Comparison of ENCODE assay signal across 20 cellular contexts in the genomic region with DNA sequence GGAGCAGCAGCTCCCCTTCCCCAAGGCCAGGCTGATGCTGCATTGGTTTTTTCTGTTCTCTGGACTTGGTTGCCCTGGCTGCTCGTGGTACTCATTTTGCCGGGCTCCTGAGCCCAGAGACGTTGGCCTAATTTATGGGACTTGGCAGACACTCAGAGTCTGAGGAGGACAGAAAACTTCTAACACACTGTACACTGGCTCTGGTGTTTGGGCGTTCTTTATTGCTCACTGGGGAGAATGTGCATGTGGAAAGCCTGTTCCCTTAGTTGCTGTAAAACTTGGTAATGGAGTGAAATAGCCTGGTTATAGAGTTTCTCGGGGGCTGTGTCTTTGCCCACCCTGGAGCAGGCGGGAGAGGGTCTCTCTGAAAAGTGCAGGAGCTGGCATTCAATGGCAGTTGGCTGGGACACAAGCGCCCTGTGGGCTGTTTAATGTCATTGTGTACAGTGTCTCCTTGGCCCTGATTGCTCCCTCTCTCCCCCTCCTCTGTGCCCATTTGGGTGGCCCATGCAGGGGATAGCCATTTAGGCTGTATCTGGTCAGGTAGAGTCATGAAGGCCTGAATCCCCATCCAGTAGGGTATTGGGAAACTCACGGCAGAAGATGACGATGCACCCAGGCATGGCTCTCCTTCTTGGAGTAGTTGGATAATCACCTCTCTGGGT.
DNase-seq lines count a peak whose midpoint lies in the region; ATAC-seq and TF ChIP-seq lines count a peak whose summit lies in the region.
"Had no signal": no experiment of that assay in that cellular context is flagged by ENCODE, and none has a peak within 500 bp of the region (broad histone marks: within the 10 kb centered on the region; RNA-seq: fewer than 3 reads in every experiment).

No MANE protein-coding gene starts in this region.

- peaks cover 10% of the 10 kb centered on the region for H3K27me3 Mint-ChIP-seq in activated CD8-positive, alpha-beta memory T cell treated with anti-CD3 and anti-CD28 coated beads, Interleukin-2, amount 10 ng/mL, durations not matched to agents 7 days and 5 days
- H3K27me3 Mint-ChIP-seq in HFFc6 (ENCODE audit: insufficient read depth), result peaks cover 18% of the 10 kb centered on the region

- H3K4me3 ChIP-seq in AG10803 (ENCODE audit: low read length) (no peak overlapping the region), fibroblast of villous mesenchyme (ENCODE audit: low read depth, low read length) (no peak overlapping the region), skeletal muscle cell (ENCODE audit: low read depth, low read length) (no peak overlapping the region)

- peak; percentile 59 for DNase-seq in AG10803 (ENCODE audit: low read depth)
- peak; percentile 19 for DNase-seq in activated CD8-positive, alpha-beta memory T cell treated with anti-CD3 and anti-CD28 coated beads, Interleukin-2, amount 10 ng/mL, durations not matched to agents 7 days and 5 days
- peak; percentile 7 for DNase-seq in fibroblast of villous mesenchyme (ENCODE audit: low read depth)
- peak; percentile 66 for DNase-seq in skeletal muscle cell (ENCODE audit: low read depth)
- no peak for DNase-seq in GM19238 (ENCODE audit: insufficient read length, low spot score)
- DNase-seq in HFFc6, result no peak
- no peak for DNase-seq in effector CD8-positive, alpha-beta T cell (lab: John Stamatoyannopoulos, UW)
- DNase-seq: HCEC 1CT; NCI-H1105; NCI-H146; NCI-H2029 treated with DMSO at 0.1 percent for 48 hours; NCI-H226; NCI-H510A treated with DMSO at 0.1 percent for 48 hours; NCI-H748 treated with DMSO at 0.1 percent for 48 hours; NK-92 treated with Interleukin-12 subunit alpha and Interleukin-12 subunit beta, amount 100 ng/mL, for 24 hours; SIG-M5; SK-N-SH had no signal

- TF ChIP-seq CTCF in AG10803 (conservative IDR thresholded peaks at IDR 0.05; ENCODE audit: low read length) (no peak), fibroblast of villous mesenchyme (IDR thresholded peaks at IDR 0.05; ENCODE audit: insufficient read depth, low read depth, low read length) (no peak), HFFc6 (IDR thresholded peaks at IDR 0.05) (no peak)

- no peaks in the 10 kb centered on the region for H3K9me3 Mint-ChIP-seq in activated CD8-positive, alpha-beta memory T cell treated with anti-CD3 and anti-CD28 coated beads, Interleukin-2, amount 10 ng/mL, durations not matched to agents 7 days and 5 days (ENCODE audit: low read depth)
- H3K9me3 Mint-ChIP-seq in HFFc6, result peaks cover 10% of the 10 kb centered on the region

- ATAC-seq in activated CD8-positive, alpha-beta memory T cell treated with anti-CD3 and anti-CD28 coated beads, Interleukin-2, amount 10 ng/mL, durations not matched to agents 7 days and 5 days, result no peak

- H3K4me3 Mint-ChIP-seq in activated CD8-positive, alpha-beta memory T cell treated with anti-CD3 and anti-CD28 coated beads, Interleukin-2, amount 10 ng/mL, durations not matched to agents 7 days and 5 days, result no peak overlapping the region
- no peak overlapping the region for H3K4me3 Mint-ChIP-seq in HFFc6
- H3K4me3 Mint-ChIP-seq: B cell, IgD-negative memory B cell had no signal

- CTCF ChIA-PET in activated CD8-positive, alpha-beta memory T cell treated with anti-CD3 and anti-CD28 coated beads, Interleukin-2, amount 10 ng/mL, durations not matched to agents 7 days and 5 days (lab: Charles Lee), result interaction anchor here (1.7 kb wide), 1 partner anchor 21 kb away, joined by 4 read pairs; no protein-coding TSS in a partner anchor

- H3K27ac Mint-ChIP-seq in activated CD8-positive, alpha-beta memory T cell treated with anti-CD3 and anti-CD28 coated beads, Interleukin-2, amount 10 ng/mL, durations not matched to agents 7 days and 5 days, result no peak overlapping the region
- H3K27ac Mint-ChIP-seq in HFFc6, result no peak overlapping the region
- H3K27ac Mint-ChIP-seq: B cell, IgD-negative memory B cell had no signal

- H3K4me1 Mint-ChIP-seq in activated CD8-positive, alpha-beta memory T cell treated with anti-CD3 and anti-CD28 coated beads, Interleukin-2, amount 10 ng/mL, durations not matched to agents 7 days and 5 days, result no peaks in the 10 kb centered on the region
- H3K4me1 Mint-ChIP-seq in HFFc6 (ENCODE audit: low read depth), result peaks cover 42% of the 10 kb centered on the region
- H3K4me1 Mint-ChIP-seq: B cell, IgD-negative memory B cell had no signal

- no peaks in the 10 kb centered on the region for H3K36me3 Mint-ChIP-seq in activated CD8-positive, alpha-beta memory T cell treated with anti-CD3 and anti-CD28 coated beads, Interleukin-2, amount 10 ng/mL, durations not matched to agents 7 days and 5 days
- peaks cover 8% of the 10 kb centered on the region for H3K36me3 Mint-ChIP-seq in HFFc6 (ENCODE audit: low read depth)
- H3K36me3 Mint-ChIP-seq: CD14-positive monocyte had no signal

Comparison
In these comparisons a context has a peak if more than half of its experiments do, and no peak if none do; other contexts are left out.
1. DNase-seq: peak in AG10803 (single experiment), activated CD8-positive, alpha-beta memory T cell treated with anti-CD3 and anti-CD28 coated beads, Interleukin-2, amount 10 ng/mL, durations not matched to agents 7 days and 5 days (single experiment), fibroblast of villous mesenchyme (single experiment) and skeletal muscle cell (single experiment); none in GM19238 (single experiment), HFFc6 (single experiment) and effector CD8-positive, alpha-beta T cell (single experiment).